In genomic region chr1:48500541-48501440, GRCh38 we compare ENCODE assay signal across 19 cellular contexts.
"Had no signal": no experiment of that assay in that cellular context is flagged by ENCODE, and none has a peak within 500 bp of the region (broad histone marks: within the 10 kb centered on the region; RNA-seq: fewer than 3 reads in every experiment).

No MANE protein-coding gene starts in this region.

- H3K27ac ChIP-seq: heart right ventricle, lower lobe of right lung, stomach, transverse colon had no signal

- H3K36me3 ChIP-seq: heart right ventricle, lower lobe of right lung, stomach, transverse colon had no signal

- H3K27me3 ChIP-seq: stomach, transverse colon had no signal

- H3K9me3 ChIP-seq: heart right ventricle, lower lobe of right lung, stomach, transverse colon had no signal

- H3K4me3 ChIP-seq: heart right ventricle, lower lobe of right lung, stomach, transverse colon had no signal

- ATAC-seq: activated CD4-positive, alpha-beta T cell treated with anti-CD3 and anti-CD28 coated beads for 36 hours; heart right ventricle; left lobe of liver; naive thymus-derived CD4-positive, alpha-beta T cell; sciatic nerve; stimulated activated memory B cell treated with anti-CD40 and anti-IgM and Interleukin-4, amounts not matched to agents 10 μg/mL and 1 μg/mL and 100 μg/mL, for 72 hours had no signal

- DNase-seq: activated B cell treated with CpG ODN at 0.5 μM for 24 hours; activated CD4-positive, alpha-beta T cell treated with anti-CD3 and anti-CD28 coated beads for 36 hours; activated CD4-positive, alpha-beta T cell treated with anti-CD3 and anti-CD28 coated beads, Interleukin-2, amount 50 U/mL, for 48 hours; activated naive CD4-positive, alpha-beta T cell treated with Interleukin-2 at 50 U/mL for 16 hours; activated naive CD8-positive, alpha-beta T cell treated with anti-CD3 and anti-CD28 coated beads for 36 hours; activated T-cell treated with anti-CD3 and anti-CD28 coated beads, Interleukin-2, amount 50 U/mL, for 48 hours; central memory CD4-positive, alpha-beta T cell; effector memory CD4-positive, alpha-beta T cell; heart right ventricle; lower lobe of right lung; naive thymus-derived CD4-positive, alpha-beta T cell; posterior cingulate gyrus; small intestine; stimulated activated CD4-positive, alpha-beta T cell treated with anti-CD3 and anti-CD28 coated beads, Interleukin-2, amount 100 ng/mL, for 24 hours; stomach; transverse colon had no signal
